In genomic region chr1:154962238-154962678, GRCh38 we compare ENCODE assay signal across 8 cellular contexts. TPM values are rescaled to one million over a fixed set of nuclear protein-coding genes. Genes with fewer than 3 reads are reported as not detected.
DNase-seq lines count a peak whose midpoint lies in the region; ATAC-seq and TF ChIP-seq lines count a peak whose summit lies in the region.

No MANE protein-coding gene starts in this region.

- peak overlapping the region; percentile 96 for H3K18ac ChIP-seq in trophoblast cell (ENCODE audit: low read length)

- peak overlapping the region; percentile 99 for H4K91ac ChIP-seq in trophoblast cell (ENCODE audit: low read depth, low read length)

- peaks cover 0 to 67% of the 10 kb centered on the region in 2 donors for H3K36me3 ChIP-seq in gastroesophageal sphincter
- peaks cover 47 to 60% of the 10 kb centered on the region in 2 experiments for H3K36me3 ChIP-seq in trophoblast cell (ENCODE audit: control insufficient read depth in 1 of 2, insufficient read depth in 2 of 2, low read length in 2 of 2)

- H3K27ac ChIP-seq in VCaP: peak overlapping the region; percentile 100
- peak overlapping the region; percentile 83 to 99 (median 94) for H3K27ac ChIP-seq in gastroesophageal sphincter
- H3K27ac ChIP-seq in trophoblast cell (ENCODE audit: low read depth, low read length): peak overlapping the region; percentile 99

- H3K27me3 ChIP-seq in gastroesophageal sphincter (no peaks in the 10 kb centered on the region), trophoblast cell (ENCODE audit: insufficient read depth, low read length) (no peaks in the 10 kb centered on the region)

- peak overlapping the region; percentile 97 for H3K9ac ChIP-seq in trophoblast cell (ENCODE audit: low read length)

- H3K23ac ChIP-seq in trophoblast cell (ENCODE audit: low read length): no peak overlapping the region

- 3 to 27% methylated on average over 2 to 15 of the region's 16 CpGs for WGBS in gastroesophageal sphincter (ENCODE audit: low coverage in 1 of 2), 2 donors
- no CpG with 5 or more reads among the region's 16 CpGs for WGBS in trophoblast cell (ENCODE audit: extremely low coverage, insufficient coverage, insufficient read length)

- H3K79me2 ChIP-seq in trophoblast cell (ENCODE audit: control insufficient read depth, insufficient read depth, low read length, poor library complexity): peaks cover 9% of the 10 kb centered on the region

- H2AK5ac ChIP-seq in trophoblast cell (ENCODE audit: low read length): peak overlapping the region; percentile 95

- H3K79me1 ChIP-seq in trophoblast cell (ENCODE audit: low read length): peaks cover 11% of the 10 kb centered on the region

- no peak for TF ChIP-seq POLR2A in gastroesophageal sphincter (IDR thresholded peaks at IDR 0.05)

- peak; percentile 16 for ATAC-seq in HG03045 (IDR thresholded peaks at IDR 0.05; ENCODE audit: unreplicated experiment)
- ATAC-seq in gastroesophageal sphincter: peak; percentile 26
- ATAC-seq in GM21367 (IDR thresholded peaks at IDR 0.05; ENCODE audit: unreplicated experiment): no peak
- ATAC-seq in HG03039 (IDR thresholded peaks at IDR 0.05; ENCODE audit: unreplicated experiment): no peak

- H2BK12ac ChIP-seq in trophoblast cell (ENCODE audit: low read length): peak overlapping the region; percentile 37

- H3K4me1 ChIP-seq in gastroesophageal sphincter: peaks cover 3 to 65% (median 20%) of the 10 kb centered on the region in 3 donors
- peaks cover 11% of the 10 kb centered on the region in 2 experiments for H3K4me1 ChIP-seq in trophoblast cell (ENCODE audit: control insufficient read depth in 1 of 2, insufficient read depth in 2 of 2, low read length in 2 of 2)

- DNase-seq in NCI-H1105 (lab: John Stamatoyannopoulos, UW) (peak; percentile 11), NCI-H1105 treated with DMSO at 0.1 percent for 48 hours (lab: John Stamatoyannopoulos, UW) (no peak), trophoblast cell (peak in 1 of 2 donors; percentile 24)

- peak overlapping the region; percentile 100 for H3K14ac ChIP-seq in trophoblast cell (ENCODE audit: low read length)

- H3K9me3 ChIP-seq in gastroesophageal sphincter (no peaks in the 10 kb centered on the region), trophoblast cell (ENCODE audit: insufficient read depth, low read depth, low read length) (no peaks in the 10 kb centered on the region)

- H2BK5ac ChIP-seq in trophoblast cell (ENCODE audit: low read depth, low read length, poor library complexity): peak overlapping the region; percentile 97

- peak overlapping the region; percentile 85 for H3K4ac ChIP-seq in trophoblast cell (ENCODE audit: low read depth, low read length)

- peak overlapping the region; percentile 99 for H4K12ac ChIP-seq in trophoblast cell (ENCODE audit: low read depth, low read length)

- peak overlapping the region; percentile 100 for H4K8ac ChIP-seq in trophoblast cell (ENCODE audit: low read depth, low read length)

- H2AFZ ChIP-seq in trophoblast cell (ENCODE audit: insufficient read depth, low read length, poor library complexity): peak overlapping the region; percentile 98

- H3K4me3 ChIP-seq in gastroesophageal sphincter (peak overlapping the region; percentile 82 to 92), trophoblast cell (ENCODE audit: low read depth, low read length) (peak overlapping the region; percentile 87)

- H2BK120ac ChIP-seq in trophoblast cell (ENCODE audit: insufficient read depth, low read length, poor library complexity): peak overlapping the region; percentile 95

- no peak for TF ChIP-seq EP300 in gastroesophageal sphincter (IDR thresholded peaks at IDR 0.05)

- H3K4me2 ChIP-seq in trophoblast cell (ENCODE audit: low read length): peak overlapping the region; percentile 82

- TF ChIP-seq CTCF in VCaP (conservative IDR thresholded peaks at IDR 0.05) (no peak), gastroesophageal sphincter (IDR thresholded peaks at IDR 0.05) (no peak)

RNA-seq across cellular contexts. Expression of gene PYGO2, which starts 0.7 kb away (rescaled TPM):
- 10 to 100 TPM; 19.1 to 40.1 (median 25.7) TPM for total RNA-seq in gastroesophageal sphincter
- polyA plus RNA-seq in trophoblast cell (2013): 24.3 and 25.1 TPM in 2 replicates

RNA-seq across cellular contexts. Expression of gene PBXIP1, which starts 6.4 kb away (rescaled TPM):
- total RNA-seq in gastroesophageal sphincter: 100 to 1,000 TPM; 205 to 371 (median 283) TPM
- 24.7 and 25.5 TPM in 2 replicates for polyA plus RNA-seq in trophoblast cell (2013)

RNA-seq across cellular contexts. Expression of gene SHC1, which starts 8.3 kb away (rescaled TPM):
- 100 to 1,000 TPM in 1 of 4 donors, 10 to 100 TPM in 3; 69.1 to 104 (median 90.2) TPM for total RNA-seq in gastroesophageal sphincter
- polyA plus RNA-seq in trophoblast cell (2013): 145 and 150 TPM in 2 replicates

RNA-seq across cellular contexts. Expression of gene CKS1B, which starts 12.2 kb away (rescaled TPM):
- total RNA-seq in gastroesophageal sphincter: 10 to 100 TPM in 3 of 4 donors, 1 to 10 TPM in 1; 7.5 to 24.2 (median 17.6) TPM
- 329 and 347 TPM in 2 replicates for polyA plus RNA-seq in trophoblast cell (2013)

RNA-seq across cellular contexts. Expression of gene FLAD1, which starts 20.9 kb away (rescaled TPM):
- total RNA-seq in gastroesophageal sphincter: 10 to 100 TPM; 12.8 to 23.5 (median 20.7) TPM
- polyA plus RNA-seq in trophoblast cell (2013): 27.3 and 32.2 TPM in 2 replicates

Comparison
In these comparisons a context has a peak if more than half of its experiments do, and no peak if none do; other contexts are left out.
1. ATAC-seq: peak in HG03045 (single experiment) and gastroesophageal sphincter (single experiment); none in GM21367 (single experiment) and HG03039 (single experiment).
2. Peak in every context shown above with its lines, with median percentiles within 50 percentile points of each other: H3K27ac ChIP-seq.